Comparison of ENCODE assay signal across 10 cellular contexts in genomic region chr10:61986788-61987187, GRCh38.
A peak's percentile ranks its signal among the peaks of the same experiment; 100 is the strongest.
DNase-seq lines count a peak whose midpoint lies in the region; ATAC-seq and TF ChIP-seq lines count a peak whose summit lies in the region.
"Had no signal": no experiment of that assay in that cellular context is flagged by ENCODE, and none has a peak within 500 bp of the region (broad histone marks: within the 10 kb centered on the region; RNA-seq: fewer than 3 reads in every experiment).

No MANE protein-coding gene starts in this region.

- TF ChIP-seq CTCF in tibial nerve (IDR thresholded peaks at IDR 0.05) = no peak

- H3K4me1 ChIP-seq in iPS-15b (ENCODE audit: control insufficient read depth, insufficient read depth, low read length) = peaks cover 29% of the 10 kb centered on the region
- H3K4me1 ChIP-seq in tibial nerve = peaks cover 0 to 16% (median 7%) of the 10 kb centered on the region in 4 donors

- no peak overlapping the region for H3K4me3 Mint-ChIP-seq in activated T-cell treated with anti-CD3 and anti-CD28 coated beads, Interleukin-2, amount 50 U/mL, for 24 hours
- H3K4me3 Mint-ChIP-seq in activated CD4-positive, alpha-beta memory T cell treated with anti-CD3 and anti-CD28 coated beads for 36 hours = peak overlapping the region; percentile 9

- no peaks in the 10 kb centered on the region for H3K9me3 Mint-ChIP-seq in activated T-cell treated with anti-CD3 and anti-CD28 coated beads, Interleukin-2, amount 50 U/mL, for 24 hours
- H3K9me3 Mint-ChIP-seq in activated CD4-positive, alpha-beta memory T cell treated with anti-CD3 and anti-CD28 coated beads for 36 hours = no peaks in the 10 kb centered on the region

- H3K27ac Mint-ChIP-seq in activated T-cell treated with anti-CD3 and anti-CD28 coated beads, Interleukin-2, amount 50 U/mL, for 24 hours = peak overlapping the region; percentile 98
- peak overlapping the region; percentile 95 for H3K27ac Mint-ChIP-seq in activated CD4-positive, alpha-beta memory T cell treated with anti-CD3 and anti-CD28 coated beads for 36 hours

- peaks cover 92% of the 10 kb centered on the region for H3K4me1 Mint-ChIP-seq in activated T-cell treated with anti-CD3 and anti-CD28 coated beads, Interleukin-2, amount 50 U/mL, for 24 hours (ENCODE audit: low read depth)
- H3K4me1 Mint-ChIP-seq in activated CD4-positive, alpha-beta memory T cell treated with anti-CD3 and anti-CD28 coated beads for 36 hours (ENCODE audit: low read depth) = peaks cover 90% of the 10 kb centered on the region

- no peak for TF ChIP-seq EP300 in tibial nerve (IDR thresholded peaks at IDR 0.05)

- H3K36me3 ChIP-seq in iPS-15b (ENCODE audit: control insufficient read depth, insufficient read depth, low read length) (no peaks in the 10 kb centered on the region), tibial nerve (no peaks in the 10 kb centered on the region)

- POLR2A ChIA-PET in activated CD4-positive, alpha-beta memory T cell treated with anti-CD3 and anti-CD28 coated beads for 36 hours (lab: Charles Lee) = interaction anchor here (1.1 to 5.4 kb wide), 7 partner anchors 20 to 83 kb away, joined by 3 to 125 read pairs (median 19); no protein-coding TSS in a partner anchor

- 89 to 94% methylated on average over 4 of the region's 4 CpGs for WGBS in tibial nerve, 2 donors

- H3K4me3 ChIP-seq in iPS-15b (ENCODE audit: low read depth, low read length) = peak overlapping the region; percentile 35
- H3K4me3 ChIP-seq in tibial nerve = no peak overlapping the region

- ATAC-seq in GM21717 (IDR thresholded peaks at IDR 0.05; ENCODE audit: unreplicated experiment) (no peak), HG02970 (IDR thresholded peaks at IDR 0.05; ENCODE audit: low FRiP score, unreplicated experiment) (no peak)

- intact Hi-C loops in activated CD4-positive, alpha-beta memory T cell treated with anti-CD3 and anti-CD28 coated beads for 36 hours (cut with micrococcal nuclease) = no loop called here

- no peak overlapping the region for H3K9ac ChIP-seq in iPS-15b (ENCODE audit: low read depth, low read length)

- H3K27me3 ChIP-seq in iPS-15b (ENCODE audit: control insufficient read depth, insufficient read depth, low read length) (no peaks in the 10 kb centered on the region), tibial nerve (no peaks in the 10 kb centered on the region)

- CTCF ChIA-PET in activated CD4-positive, alpha-beta memory T cell treated with anti-CD3 and anti-CD28 coated beads for 36 hours (lab: Charles Lee) = interaction anchor here (1.1 kb wide), 1 partner anchor 90 kb away, joined by 3 read pairs; no protein-coding TSS in a partner anchor

- H3K9me3 ChIP-seq in iPS-15b (ENCODE audit: control insufficient read depth, insufficient read depth, low read length) = no peaks in the 10 kb centered on the region
- H3K9me3 ChIP-seq in tibial nerve = no peaks in the 10 kb centered on the region

- no peak for TF ChIP-seq POLR2A in tibial nerve (IDR thresholded peaks at IDR 0.05)

- H3K27me3 Mint-ChIP-seq in activated T-cell treated with anti-CD3 and anti-CD28 coated beads, Interleukin-2, amount 50 U/mL, for 24 hours = no peaks in the 10 kb centered on the region
- H3K27me3 Mint-ChIP-seq in activated CD4-positive, alpha-beta memory T cell treated with anti-CD3 and anti-CD28 coated beads for 36 hours = no peaks in the 10 kb centered on the region

- H3K27ac ChIP-seq in tibial nerve = peak overlapping the region in 3 of 4 donors; percentile 44 to 65 (median 47)

- peaks cover 82% of the 10 kb centered on the region for H3K36me3 Mint-ChIP-seq in activated T-cell treated with anti-CD3 and anti-CD28 coated beads, Interleukin-2, amount 50 U/mL, for 24 hours (ENCODE audit: low read depth)
- H3K36me3 Mint-ChIP-seq in activated CD4-positive, alpha-beta memory T cell treated with anti-CD3 and anti-CD28 coated beads for 36 hours = peaks cover 45% of the 10 kb centered on the region

- DNase-seq in activated T-cell treated with anti-CD3 and anti-CD28 coated beads, Interleukin-2, amount 50 U/mL, for 24 hours = no peak
- DNase-seq in activated T-cell treated with anti-CD3 and anti-CD28 coated beads for 4 hours = no peak
- no peak for DNase-seq in activated CD4-positive, alpha-beta memory T cell treated with anti-CD3 and anti-CD28 coated beads for 36 hours
- no peak for DNase-seq in tibial nerve (ENCODE audit: low spot score in 2 of 2)
- no peak for DNase-seq in amygdala (lab: John Stamatoyannopoulos, UW)
- DNase-seq: NCI-H187; stimulated activated CD4-positive, alpha-beta T cell treated with anti-CD3 and anti-CD28 coated beads, Interleukin-15, amount 100 ng/mL, for 24 hours had no signal
